Comparison of ENCODE assay signal across 11 cellular contexts in genomic region chrX:71909956-71910355, GRCh38. TPM values are rescaled to one million over a fixed set of nuclear protein-coding genes. Genes with fewer than 3 reads are reported as not detected.
DNase-seq lines count a peak whose midpoint lies in the region; ATAC-seq and TF ChIP-seq lines count a peak whose summit lies in the region.
"Had no signal": no experiment of that assay in that cellular context is flagged by ENCODE, and none has a peak within 500 bp of the region (broad histone marks: within the 10 kb centered on the region; RNA-seq: fewer than 3 reads in every experiment).

No MANE protein-coding gene starts in this region.

- no peaks in the 10 kb centered on the region for H3K9me3 Mint-ChIP-seq in activated CD4-positive, alpha-beta T cell treated with anti-CD3 and anti-CD28 coated beads for 36 hours (ENCODE audit: low read depth)
- H3K9me3 Mint-ChIP-seq in stimulated activated effector memory CD8-positive, alpha-beta T cell treated with anti-CD3 and anti-CD28 coated beads, Interleukin-12 subunit alpha, Interleukin-12 subunit beta, amount 100 ng/mL, for 72 hours = no peaks in the 10 kb centered on the region

- POLR2A ChIA-PET in activated CD4-positive, alpha-beta T cell treated with anti-CD3 and anti-CD28 coated beads for 36 hours (lab: Charles Lee) = interaction anchor here (0.6 to 0.7 kb wide), 2 partner anchors 58 to 1767 kb away, joined by 5 read pairs; no protein-coding TSS in a partner anchor

- intact Hi-C loops in activated CD4-positive, alpha-beta T cell treated with anti-CD3 and anti-CD28 coated beads for 36 hours (cut with DNase I, micrococcal nuclease) = no loop called here
- intact Hi-C loops in ascending aorta (cut with DNase I) = no loop called here

- TF ChIP-seq CTCF in ascending aorta (IDR thresholded peaks at IDR 0.05) = no peak

- peaks cover 39% of the 10 kb centered on the region for H3K27me3 Mint-ChIP-seq in activated CD4-positive, alpha-beta T cell treated with anti-CD3 and anti-CD28 coated beads for 36 hours

- H3K4me3 Mint-ChIP-seq in activated CD4-positive, alpha-beta T cell treated with anti-CD3 and anti-CD28 coated beads for 36 hours = no peak overlapping the region
- H3K4me3 Mint-ChIP-seq in stimulated activated effector memory CD8-positive, alpha-beta T cell treated with anti-CD3 and anti-CD28 coated beads, Interleukin-12 subunit alpha, Interleukin-12 subunit beta, amount 100 ng/mL, for 72 hours = peak overlapping the region; percentile 66

- no peak overlapping the region for H3K27ac ChIP-seq in ascending aorta

- H3K36me3 ChIP-seq in ascending aorta = no peaks in the 10 kb centered on the region
- no peaks in the 10 kb centered on the region for H3K36me3 ChIP-seq in iPS-15b (ENCODE audit: control insufficient read depth, insufficient read depth, low read length)

- DNase-seq in activated CD4-positive, alpha-beta T cell treated with anti-CD3 and anti-CD28 coated beads for 36 hours = peak; percentile 4
- DNase-seq in activated CD4-positive, alpha-beta T cell treated with anti-CD3 and anti-CD28 coated beads, Interleukin-2, amount 50 U/mL, for 48 hours = no peak
- no peak for DNase-seq in ascending aorta (ENCODE audit: low spot score in 2 of 2)
- no peak for DNase-seq in stimulated activated effector memory CD8-positive, alpha-beta T cell treated with anti-CD3 and anti-CD28 coated beads, Interleukin-12 subunit alpha, Interleukin-12 subunit beta, amount 100 ng/mL, for 72 hours (ENCODE audit: low spot score in 2 of 2)
- no peak for DNase-seq in AML-193 (lab: John Stamatoyannopoulos, UW)
- no peak for DNase-seq in MV-4-11 (lab: John Stamatoyannopoulos, UW)
- DNase-seq: dermis blood vessel endothelial cell, NCI-H2107 had no signal

- no peaks in the 10 kb centered on the region for H3K4me1 ChIP-seq in ascending aorta
- peaks cover 2% of the 10 kb centered on the region for H3K4me1 ChIP-seq in iPS-15b (ENCODE audit: control insufficient read depth, insufficient read depth, low read length)

- H3K9me3 ChIP-seq in ascending aorta = no peaks in the 10 kb centered on the region
- H3K9me3 ChIP-seq in iPS-15b (ENCODE audit: control insufficient read depth, insufficient read depth, low read length) = no peaks in the 10 kb centered on the region

- peak overlapping the region; percentile 45 to 60 for H3K4me3 ChIP-seq in ascending aorta
- peak overlapping the region; percentile 49 for H3K4me3 ChIP-seq in iPS-15b (ENCODE audit: low read depth, low read length)

- H3K9ac ChIP-seq in iPS-15b (ENCODE audit: low read depth, low read length) = no peak overlapping the region

- H3K27ac Mint-ChIP-seq in activated CD4-positive, alpha-beta T cell treated with anti-CD3 and anti-CD28 coated beads for 36 hours = no peak overlapping the region
- H3K27ac Mint-ChIP-seq in stimulated activated effector memory CD8-positive, alpha-beta T cell treated with anti-CD3 and anti-CD28 coated beads, Interleukin-12 subunit alpha, Interleukin-12 subunit beta, amount 100 ng/mL, for 72 hours = no peak overlapping the region
- H3K27ac Mint-ChIP-seq: CD14-positive monocyte had no signal

- H3K27me3 ChIP-seq in ascending aorta = peaks cover 10% of the 10 kb centered on the region
- H3K27me3 ChIP-seq in iPS-15b (ENCODE audit: control insufficient read depth, insufficient read depth, low read length) = no peaks in the 10 kb centered on the region

- no peaks in the 10 kb centered on the region for H3K36me3 Mint-ChIP-seq in activated CD4-positive, alpha-beta T cell treated with anti-CD3 and anti-CD28 coated beads for 36 hours (ENCODE audit: low read depth)
- no peaks in the 10 kb centered on the region for H3K36me3 Mint-ChIP-seq in stimulated activated effector memory CD8-positive, alpha-beta T cell treated with anti-CD3 and anti-CD28 coated beads, Interleukin-12 subunit alpha, Interleukin-12 subunit beta, amount 100 ng/mL, for 72 hours
- H3K36me3 Mint-ChIP-seq: CD14-positive monocyte had no signal

- no peak for ATAC-seq in activated CD4-positive, alpha-beta T cell treated with anti-CD3 and anti-CD28 coated beads for 36 hours
- ATAC-seq in stimulated activated effector memory CD8-positive, alpha-beta T cell treated with anti-CD3 and anti-CD28 coated beads, Interleukin-12 subunit alpha, Interleukin-12 subunit beta, amount 100 ng/mL, for 72 hours = no peak
- ATAC-seq in HG02852 (IDR thresholded peaks at IDR 0.05; ENCODE audit: unreplicated experiment) = no peak

- CTCF ChIA-PET in activated CD4-positive, alpha-beta T cell treated with anti-CD3 and anti-CD28 coated beads for 36 hours (lab: Charles Lee) = interaction anchor here (1.0 to 1.6 kb wide), 2 partner anchors 148 to 217 kb away, joined by 3 to 8 read pairs; no protein-coding TSS in a partner anchor

- H3K4me1 Mint-ChIP-seq in activated CD4-positive, alpha-beta T cell treated with anti-CD3 and anti-CD28 coated beads for 36 hours = no peaks in the 10 kb centered on the region
- no peaks in the 10 kb centered on the region for H3K4me1 Mint-ChIP-seq in stimulated activated effector memory CD8-positive, alpha-beta T cell treated with anti-CD3 and anti-CD28 coated beads, Interleukin-12 subunit alpha, Interleukin-12 subunit beta, amount 100 ng/mL, for 72 hours

RNA-seq across cellular contexts. Expression of gene NHSL2, which starts 0.7 kb away (rescaled TPM):
- total RNA-seq in activated CD4-positive, alpha-beta T cell treated with anti-CD3 and anti-CD28 coated beads for 36 hours = under 1 TPM; 0.21 to 0.50 TPM
- total RNA-seq in ascending aorta = 58.1 TPM

Comparison
In these comparisons a context has a peak if more than half of its experiments do, and no peak if none do; other contexts are left out.
1. RNA of gene NHSL2, which starts 0.7 kb away (total RNA-seq): 58.1 TPM in ascending aorta (single experiment); 0.21 to 0.50 TPM in activated CD4-positive, alpha-beta T cell treated with anti-CD3 and anti-CD28 coated beads for 36 hours; every median in the first group is over 10 times any median in the second.